In genomic region chr7:100546868-100547800, GRCh38 we compare ENCODE assay signal across 10 cellular contexts. TPM values are rescaled to one million over a fixed set of nuclear protein-coding genes. Genes with fewer than 3 reads are reported as not detected.
A peak's percentile ranks its signal among the peaks of the same experiment; 100 is the strongest.
DNase-seq lines count a peak whose midpoint lies in the region; ATAC-seq and TF ChIP-seq lines count a peak whose summit lies in the region.
"Had no signal": no experiment of that assay in that cellular context is flagged by ENCODE, and none has a peak within 500 bp of the region (broad histone marks: within the 10 kb centered on the region; RNA-seq: fewer than 3 reads in every experiment).

No MANE protein-coding gene starts in this region.

- H3K4me2 ChIP-seq in MM.1S (ENCODE audit: low read depth, low read length), result no peak overlapping the region

- intact Hi-C loops in posterior vena cava (cut with DNase I), result no loop called here

- no peaks in the 10 kb centered on the region for H3K9me2 ChIP-seq in MM.1S (replicated peaks; ENCODE audit: insufficient read depth, low read length)

- H3K4me1 ChIP-seq in lung (ENCODE audit: control insufficient read depth in 2 of 2, insufficient read depth in 2 of 2, low read length in 2 of 2) (peaks cover 24 to 39% of the 10 kb centered on the region in 2 donors), urinary bladder (ENCODE audit: insufficient read depth) (peaks cover 7% of the 10 kb centered on the region), MM.1S (ENCODE audit: low read length) (no peaks in the 10 kb centered on the region)

- ATAC-seq in lung (ENCODE audit: insufficient read depth, low FRiP score), result no peak

- H3K9ac ChIP-seq in MM.1S (ENCODE audit: low read length), result no peak overlapping the region

- H3K27ac ChIP-seq in lung (ENCODE audit: low read depth in 1 of 2, low read length in 1 of 2) (peak overlapping the region; percentile 92 to 95), urinary bladder (ENCODE audit: low read depth) (peak overlapping the region; percentile 75), MM.1S (ENCODE audit: low read length) (no peak overlapping the region)

- 59 to 75% methylated on average over 10 of the region's 10 CpGs for WGBS in lung, 2 donors
- WGBS in urinary bladder, result 63% methylated on average over 10 of the region's 10 CpGs

- no peaks in the 10 kb centered on the region for H3F3A ChIP-seq in MM.1S (ENCODE audit: insufficient read depth, low read length)

- peaks cover 0 to 2% of the 10 kb centered on the region in 2 donors for H3K36me3 ChIP-seq in lung (ENCODE audit: control insufficient read depth in 2 of 2, insufficient read depth in 2 of 2, low read length in 2 of 2)
- H3K36me3 ChIP-seq in urinary bladder (ENCODE audit: insufficient read depth), result no peaks in the 10 kb centered on the region
- no peaks in the 10 kb centered on the region for H3K36me3 ChIP-seq in MM.1S (replicated peaks; ENCODE audit: insufficient read depth, low read length)

- peaks cover 80% of the 10 kb centered on the region for H3K4me1 Mint-ChIP-seq in activated naive CD4-positive, alpha-beta T cell treated with anti-CD3 and anti-CD28 coated beads, Interleukin-2, amount 50 U/mL, for 24 hours
- H3K4me1 Mint-ChIP-seq in activated naive CD8-positive, alpha-beta T cell treated with anti-CD3 and anti-CD28 coated beads for 36 hours, result peaks cover 78% of the 10 kb centered on the region

- TF ChIP-seq CTCF in lung (IDR thresholded peaks at IDR 0.05; ENCODE audit: control extremely low read depth, extremely low read depth), result no peak
- TF ChIP-seq CTCF in MM.1S (IDR thresholded peaks at IDR 0.05; ENCODE audit: low read length), result no peak

- peak overlapping the region; percentile 82 for H3K4me3 Mint-ChIP-seq in activated naive CD4-positive, alpha-beta T cell treated with anti-CD3 and anti-CD28 coated beads, Interleukin-2, amount 50 U/mL, for 24 hours
- H3K4me3 Mint-ChIP-seq in activated naive CD8-positive, alpha-beta T cell treated with anti-CD3 and anti-CD28 coated beads for 36 hours, result peak overlapping the region; percentile 82

- H3K27me3 Mint-ChIP-seq in activated naive CD4-positive, alpha-beta T cell treated with anti-CD3 and anti-CD28 coated beads, Interleukin-2, amount 50 U/mL, for 24 hours, result no peaks in the 10 kb centered on the region
- no peaks in the 10 kb centered on the region for H3K27me3 Mint-ChIP-seq in activated naive CD8-positive, alpha-beta T cell treated with anti-CD3 and anti-CD28 coated beads for 36 hours

- no peaks in the 10 kb centered on the region for H4K20me1 ChIP-seq in MM.1S (ENCODE audit: insufficient read depth, low read length)

- no peak for DNase-seq in activated naive CD4-positive, alpha-beta T cell (lab: John Stamatoyannopoulos, UW)
- no peak for DNase-seq in activated naive CD8-positive, alpha-beta T cell treated with anti-CD3 and anti-CD28 coated beads for 36 hours
- no peak for DNase-seq in lung (ENCODE audit: low spot score)
- DNase-seq in MM.1S, result no peak
- DNase-seq in iPS-NIHi11 (ENCODE audit: low spot score), result no peak
- no peak for DNase-seq in posterior vena cava (ENCODE audit: low spot score)
- DNase-seq: DMS 273 treated with DMSO at 0.1 percent for 48 hours had no signal

- no peaks in the 10 kb centered on the region for H3K27me3 ChIP-seq in lung (ENCODE audit: control insufficient read depth, insufficient read depth)
- H3K27me3 ChIP-seq in MM.1S (replicated peaks; ENCODE audit: insufficient read depth, low read length), result no peaks in the 10 kb centered on the region

- peak overlapping the region; percentile 96 for H3K27ac Mint-ChIP-seq in activated naive CD4-positive, alpha-beta T cell treated with anti-CD3 and anti-CD28 coated beads, Interleukin-2, amount 50 U/mL, for 24 hours
- peak overlapping the region; percentile 99 for H3K27ac Mint-ChIP-seq in activated naive CD8-positive, alpha-beta T cell treated with anti-CD3 and anti-CD28 coated beads for 36 hours

- H3K79me2 ChIP-seq in MM.1S (ENCODE audit: low read length), result no peaks in the 10 kb centered on the region

- H3K9me3 ChIP-seq in lung (ENCODE audit: control insufficient read depth in 2 of 2, insufficient read depth in 1 of 2, low read length in 1 of 2) (no peaks in the 10 kb centered on the region), MM.1S (replicated peaks; ENCODE audit: insufficient read depth, low read length) (no peaks in the 10 kb centered on the region)

- H3K9me3 Mint-ChIP-seq in activated naive CD4-positive, alpha-beta T cell treated with anti-CD3 and anti-CD28 coated beads, Interleukin-2, amount 50 U/mL, for 24 hours, result no peaks in the 10 kb centered on the region
- no peaks in the 10 kb centered on the region for H3K9me3 Mint-ChIP-seq in activated naive CD8-positive, alpha-beta T cell treated with anti-CD3 and anti-CD28 coated beads for 36 hours

- no peak overlapping the region for H2AFZ ChIP-seq in MM.1S (ENCODE audit: low read length)

- H3K4me3 ChIP-seq in lung, result no peak overlapping the region
- no peak overlapping the region for H3K4me3 ChIP-seq in urinary bladder (ENCODE audit: low read depth, low read length)
- no peak overlapping the region for H3K4me3 ChIP-seq in MM.1S (ENCODE audit: low read length)

- H3K36me3 Mint-ChIP-seq in activated naive CD4-positive, alpha-beta T cell treated with anti-CD3 and anti-CD28 coated beads, Interleukin-2, amount 50 U/mL, for 24 hours, result peaks cover 7% of the 10 kb centered on the region
- H3K36me3 Mint-ChIP-seq in activated naive CD8-positive, alpha-beta T cell treated with anti-CD3 and anti-CD28 coated beads for 36 hours, result peaks cover 48% of the 10 kb centered on the region

RNA-seq across cellular contexts. Expression of gene AGFG2, which starts 8.1 kb away (rescaled TPM):
- 10 to 100 TPM; 52.4 to 55.4 TPM for total RNA-seq in activated naive CD8-positive, alpha-beta T cell treated with anti-CD3 and anti-CD28 coated beads for 36 hours
- total RNA-seq in lung (10 to 100 TPM; 22.8 to 36.0 TPM), urinary bladder (9.9 TPM), posterior vena cava (10 to 100 TPM; 18.8 to 20.4 TPM)
- polyA plus RNA-seq in lung (10 to 100 TPM; 15.9 to 16.6 TPM), urinary bladder (36.6 TPM)

RNA-seq across cellular contexts. Expression of gene SAP25, which starts 26.6 kb away (rescaled TPM):
- 1 to 10 TPM; 4.4 to 6.0 TPM for total RNA-seq in activated naive CD8-positive, alpha-beta T cell treated with anti-CD3 and anti-CD28 coated beads for 36 hours
- total RNA-seq in lung (1 to 10 TPM; 1.9 to 8.8 TPM), urinary bladder (not detected), posterior vena cava (1 to 10 TPM; 2.8 to 5.0 TPM)
- polyA plus RNA-seq in lung (1 to 10 TPM; 3.7 to 9.9 TPM), urinary bladder (2.5 TPM)
- total RNA-seq: pulmonary artery endothelial cell had no signal

RNA-seq across cellular contexts. Expression of gene LRCH4, which starts 38.8 kb away (rescaled TPM):
- total RNA-seq in activated naive CD8-positive, alpha-beta T cell treated with anti-CD3 and anti-CD28 coated beads for 36 hours, result 10 to 100 TPM; 65.6 to 68.1 TPM
- total RNA-seq in lung (100 to 1,000 TPM in 1 of 2 donors, 10 to 100 TPM in 1; 38.1 to 109 TPM), urinary bladder (13.7 TPM), posterior vena cava (10 to 100 TPM; 28.5 to 30.7 TPM)
- polyA plus RNA-seq in lung (100 to 1,000 TPM in 1 of 2 donors, 10 to 100 TPM in 1; 81.7 to 103 TPM), urinary bladder (33.0 TPM)

RNA-seq across cellular contexts. Expression of gene FBXO24, which starts 39.0 kb away (rescaled TPM):
- under 1 TPM; 0.54 to 0.80 TPM for total RNA-seq in activated naive CD8-positive, alpha-beta T cell treated with anti-CD3 and anti-CD28 coated beads for 36 hours
- 1 to 10 TPM in 1 of 2 donors, under 1 TPM in 1; 0.25 to 1.3 TPM for total RNA-seq in lung
- polyA plus RNA-seq in lung, result under 1 TPM; 0.30 to 0.35 TPM
- total RNA-seq in urinary bladder, result 1.6 TPM
- polyA plus RNA-seq in urinary bladder, result 0.57 TPM
- total RNA-seq in posterior vena cava, result under 1 TPM; 0.14 to 0.51 TPM

RNA-seq across cellular contexts. Expression of gene PCOLCE, which starts 55.0 kb away (rescaled TPM):
- 1 to 10 TPM; 4.0 TPM for total RNA-seq in activated naive CD8-positive, alpha-beta T cell treated with anti-CD3 and anti-CD28 coated beads for 36 hours
- total RNA-seq in lung, result 100 to 1,000 TPM in 1 of 2 donors, 10 to 100 TPM in 1; 53.6 to 105 TPM
- polyA plus RNA-seq in lung, result 10 to 100 TPM; 48.4 to 73.5 TPM
- total RNA-seq in urinary bladder, result 124 TPM
- polyA plus RNA-seq in urinary bladder, result 89.5 TPM
- 100 to 1,000 TPM in 1 of 2 donors, 10 to 100 TPM in 1; 79.5 to 230 TPM for total RNA-seq in posterior vena cava
